In genomic region chr11:69436041-69436982, GRCh38 we compare ENCODE assay signal across 24 cellular contexts. TPM values are rescaled to one million over a fixed set of nuclear protein-coding genes. Genes with fewer than 3 reads are reported as not detected.
DNase-seq lines count a peak whose midpoint lies in the region; ATAC-seq, FAIRE-seq and TF ChIP-seq lines count a peak whose summit lies in the region.
"Had no signal": no experiment of that assay in that cellular context is flagged by ENCODE, and none has a peak within 500 bp of the region (broad histone marks: within the 10 kb centered on the region; RNA-seq: fewer than 3 reads in every experiment).

No MANE protein-coding gene starts in this region.

- TF ChIP-seq RAD21 in IMR-90 (IDR thresholded peaks at IDR 0.05; ENCODE audit: low read length): no peak
- no peak for TF ChIP-seq RAD21 in HepG2 (CRISPR knock-in tag; IDR thresholded peaks at IDR 0.05)

- H3K9ac ChIP-seq in IMR-90 (ENCODE audit: low read depth, low read length): no peak overlapping the region
- H3K9ac ChIP-seq in HepG2 (ENCODE audit: insufficient read depth, low read depth, low read length): no peak overlapping the region
- H3K9ac ChIP-seq: KMS-11 had no signal

- H3K4me1 ChIP-seq in IMR-90 (ENCODE audit: control insufficient read depth, insufficient read depth, low read length) (peaks cover 3% of the 10 kb centered on the region), HepG2 (ENCODE audit: insufficient read depth, low read length) (peaks cover 81% of the 10 kb centered on the region)
- H3K4me1 ChIP-seq: uterus had no signal

- H3K79me1 ChIP-seq in IMR-90 (ENCODE audit: low read depth in 1 of 2, low read length in 2 of 2): no peaks in the 10 kb centered on the region

- H4K5ac ChIP-seq in IMR-90 (ENCODE audit: low read depth, low read length): no peak overlapping the region

- H3K4me2 ChIP-seq in IMR-90 (ENCODE audit: low read depth, low read length) (no peak overlapping the region), HepG2 (ENCODE audit: low read depth, low read length) (peak overlapping the region; percentile 57)
- H3K4me2 ChIP-seq: KMS-11 had no signal

- peaks cover 5% of the 10 kb centered on the region for H3K9me1 ChIP-seq in IMR-90 (ENCODE audit: insufficient read depth, low read length)

- H2AFZ ChIP-seq in IMR-90 (replicated peaks; ENCODE audit: low read length, poor library complexity) (peak overlapping the region; percentile 77), HepG2 (ENCODE audit: low read length) (no peak overlapping the region)

- BruUV-seq in IMR-90 (replicated peaks; lab: Mats Ljungman, UMichigan): no TSS peak
- BruUV-seq in HepG2 (replicated peaks; lab: Mats Ljungman, UMichigan): no TSS peak

- DNase-seq in IMR-90 (no peak), SKM-1 (lab: John Stamatoyannopoulos, UW; ENCODE audit: unreplicated experiment) (peak; percentile 39), HepG2 (ENCODE audit: low spot score) (no peak), type B pancreatic cell (ENCODE audit: extremely low spot score, unreplicated experiment) (no peak), natural killer cell (no peak), iPS-NIHi7 (ENCODE audit: extremely low spot score) (no peak)
- no peak for DNase-seq in effector CD8-positive, alpha-beta T cell (lab: John Stamatoyannopoulos, UW)
- DNase-seq: activated CD4-positive, alpha-beta T cell treated with anti-CD3 and anti-CD28 coated beads, Interleukin-2, amount 10 ng/mL, durations not matched to agents 7 days and 5 days; activated T-cell treated with anti-CD3 and anti-CD28 coated beads, Interleukin-2, amount 50 U/mL, for 1 hour; C1 segment of cervical spinal cord; DMS79; foreskin melanocyte; midbrain; NCI-H1694; NCI-H510A treated with DMSO at 0.1 percent for 48 hours; occipital lobe; stimulated activated naive CD4-positive, alpha-beta T cell; uterus had no signal

- no peak overlapping the region for H3K56ac ChIP-seq in IMR-90 (ENCODE audit: extremely low read depth, insufficient read depth, low read length)

- ATAC-seq in IMR-90 (ENCODE audit: low read depth): no peak
- no peak for ATAC-seq in HepG2
- ATAC-seq in HG03025 (IDR thresholded peaks at IDR 0.05; ENCODE audit: low FRiP score, unreplicated experiment): no peak
- ATAC-seq in natural killer cell: no peak
- ATAC-seq: activated naive CD4-positive, alpha-beta T cell treated with anti-CD3 and anti-CD28 coated beads, Interleukin-2, amount 50 U/mL, for 72 hours had no signal

- FAIRE-seq in HepG2 (lab: Jason Lieb, UNC): no peak

- H3K18ac ChIP-seq in IMR-90 (ENCODE audit: low read depth, low read length): no peak overlapping the region

- H4K20me1 ChIP-seq in IMR-90 (ENCODE audit: insufficient read depth, low read length) (no peaks in the 10 kb centered on the region), HepG2 (ENCODE audit: insufficient read depth, low read length) (no peaks in the 10 kb centered on the region)

- TF ChIP-seq POLR2A in IMR-90 (IDR thresholded peaks at IDR 0.05; ENCODE audit: low read depth, low read length) (no peak), HepG2 (IDR thresholded peaks at IDR 0.05; ENCODE audit: insufficient read depth in 1 of 2, low read depth in 2 of 2, low read length in 2 of 2) (no peak)

- H2BK15ac ChIP-seq in IMR-90 (ENCODE audit: low read depth, low read length): no peak overlapping the region

- H3K27ac Mint-ChIP-seq in type B pancreatic cell: peak overlapping the region; percentile 92
- no peak overlapping the region for H3K27ac Mint-ChIP-seq in natural killer cell
- H3K27ac Mint-ChIP-seq: activated CD4-positive, alpha-beta T cell treated with anti-CD3 and anti-CD28 coated beads, Interleukin-2, amount 10 ng/mL, durations not matched to agents 7 days and 5 days; activated naive CD4-positive, alpha-beta T cell treated with anti-CD3 and anti-CD28 coated beads, Interleukin-2, amount 50 U/mL, for 72 hours had no signal

- H3K4me1 Mint-ChIP-seq in type B pancreatic cell (ENCODE audit: unreplicated experiment) (peaks cover 42% of the 10 kb centered on the region), natural killer cell (no peaks in the 10 kb centered on the region)
- H3K4me1 Mint-ChIP-seq: activated CD4-positive, alpha-beta T cell treated with anti-CD3 and anti-CD28 coated beads, Interleukin-2, amount 10 ng/mL, durations not matched to agents 7 days and 5 days had no signal

- intact Hi-C loops in IMR-90 (cut with micrococcal nuclease): no loop called here
- intact Hi-C loops in HepG2 (cut with micrococcal nuclease; ENCODE audit: unreplicated experiment): no loop called here
- intact Hi-C loops in natural killer cell (cut with micrococcal nuclease): no loop called here

- peak overlapping the region; percentile 47; the same call in 1 of the 2 replicates for H3K4ac ChIP-seq in IMR-90 (ENCODE audit: low read depth, low read length)

- H3K4me3 ChIP-seq in IMR-90 (ENCODE audit: insufficient read depth, low read depth, low read length) (no peak overlapping the region), HepG2 (replicated peaks in 1 of 3; ENCODE audit: insufficient read depth in 1 of 3, low read depth in 2 of 3, low read length in 3 of 3) (peak overlapping the region in 1 of 3 experiments; percentile 36; a peak in 2 of 6 replicates)
- H3K4me3 ChIP-seq: uterus had no signal

- no peaks in the 10 kb centered on the region for H3K79me2 ChIP-seq in HepG2 (ENCODE audit: insufficient read depth, low read length)

- H3K36me3 Mint-ChIP-seq in type B pancreatic cell (no peaks in the 10 kb centered on the region), natural killer cell (no peaks in the 10 kb centered on the region)
- H3K36me3 Mint-ChIP-seq: activated naive CD4-positive, alpha-beta T cell treated with anti-CD3 and anti-CD28 coated beads, Interleukin-2, amount 50 U/mL, for 72 hours had no signal

- dilution Hi-C loops in IMR-90 (cut with HindIII; ENCODE audit: low sequenced_read_pairs, unreplicated experiment): no loop called here

- TF ChIP-seq EP300 in HepG2 (IDR thresholded peaks at IDR 0.05; ENCODE audit: low read depth in 2 of 2, low read length in 2 of 2): no peak
- no peak for TF ChIP-seq EP300 in HepG2 (CRISPR knock-in tag; IDR thresholded peaks at IDR 0.05; ENCODE audit: borderline replicate concordance)

- CTCF ChIA-PET in IMR-90 (lab: Yijun Ruan, JAX) (interaction anchor here (0.6 kb wide), 1 partner anchor 305 kb away, joined by 3 read pairs; no protein-coding TSS in a partner anchor), HepG2 (lab: Yijun Ruan, JAX; ENCODE audit: low intra/inter-chr PET ratio, low total read pairs) (no interaction called here)

- POLR2A ChIA-PET in IMR-90 (lab: Charles Lee; ENCODE audit: unreplicated experiment) (no interaction called here), HepG2 (lab: Yijun Ruan, JAX) (interaction anchor here (0.8 to 1.2 kb wide), 3 partner anchors 19 to 205 kb away, joined by 3 read pairs; partner anchors contain the start of gene CCND1)

- H3K27me3 Mint-ChIP-seq in type B pancreatic cell: peaks cover 4% of the 10 kb centered on the region
- peaks cover 10 to 11% of the 10 kb centered on the region in 2 donors for H3K27me3 Mint-ChIP-seq in natural killer cell (ENCODE audit: low read depth in 2 of 2)

- no peak overlapping the region for H2BK20ac ChIP-seq in IMR-90 (ENCODE audit: low read depth, low read length)

- H4K8ac ChIP-seq in IMR-90 (ENCODE audit: low read depth in 2 of 2, low read length in 2 of 2): no peak overlapping the region

- H3K27me3 ChIP-seq in IMR-90 (ENCODE audit: control insufficient read depth, insufficient read depth, low read length) (no peaks in the 10 kb centered on the region), HepG2 (ENCODE audit: control insufficient read depth in 1 of 2, insufficient read depth in 2 of 2, low read length in 2 of 2) (no peaks in the 10 kb centered on the region)
- H3K27me3 ChIP-seq: uterus had no signal

- no peaks in the 10 kb centered on the region for H3K36me3 ChIP-seq in IMR-90 (ENCODE audit: control insufficient read depth, insufficient read depth, low read length)
- H3K36me3 ChIP-seq in HepG2 (replicated peaks in 1 of 2; ENCODE audit: control insufficient read depth in 1 of 2, insufficient read depth in 2 of 2, low read length in 2 of 2): no peaks in the 10 kb centered on the region
- H3K36me3 ChIP-seq: uterus had no signal

- TF ChIP-seq CTCF in IMR-90 (conservative IDR thresholded peaks at IDR 0.05; ENCODE audit: low read depth, low read length) (no peak), HepG2 (CRISPR knock-in tag; IDR thresholded peaks at IDR 0.05) (no peak), type B pancreatic cell (conservative IDR thresholded peaks at IDR 0.05) (no peak), natural killer cell (IDR thresholded peaks at IDR 0.05) (no peak)

- no peak overlapping the region for H2AK9ac ChIP-seq in IMR-90 (replicated peaks; ENCODE audit: low read depth, low read length, poor library complexity)

- H3K27ac ChIP-seq in IMR-90 (ENCODE audit: insufficient read depth, low read length) (no peak overlapping the region), HepG2 (ENCODE audit: extremely low read length, insufficient read depth, low read length) (no peak overlapping the region)
- H3K27ac ChIP-seq: KMS-11, uterus had no signal

- peak overlapping the region; percentile 66; the same call in 1 of the 2 replicates for H2AK5ac ChIP-seq in IMR-90 (ENCODE audit: low read depth, low read length)

- H3K4me3 Mint-ChIP-seq in type B pancreatic cell (no peak overlapping the region), natural killer cell (no peak overlapping the region)
- H3K4me3 Mint-ChIP-seq: activated CD4-positive, alpha-beta T cell treated with anti-CD3 and anti-CD28 coated beads, Interleukin-2, amount 10 ng/mL, durations not matched to agents 7 days and 5 days had no signal

- H3K9me3 Mint-ChIP-seq in type B pancreatic cell (no peaks in the 10 kb centered on the region), natural killer cell (no peaks in the 10 kb centered on the region)
- H3K9me3 Mint-ChIP-seq: activated CD4-positive, alpha-beta T cell treated with anti-CD3 and anti-CD28 coated beads, Interleukin-2, amount 10 ng/mL, durations not matched to agents 7 days and 5 days; activated naive CD4-positive, alpha-beta T cell treated with anti-CD3 and anti-CD28 coated beads, Interleukin-2, amount 50 U/mL, for 72 hours had no signal

- in situ Hi-C loops in IMR-90 (cut with MboI; ENCODE audit: low sequenced_read_pairs) (no loop called here), HepG2 (cut with HindIII; ENCODE audit: extremely low pct_ligation_motif_present, low pct_unique_long_range_greater_than_20kb) (loop anchor here (25.0 kb wide), 1 partner anchor 201 kb away; the partner anchor contains the start of gene CCND1)

- H3K23ac ChIP-seq in IMR-90 (ENCODE audit: low read depth, low read length): no peak overlapping the region

- H2BK120ac ChIP-seq in IMR-90 (ENCODE audit: low read depth, low read length): no peak overlapping the region

- H2BK5ac ChIP-seq in IMR-90 (ENCODE audit: low read depth, low read length, poor library complexity, severe bottlenecking): no peak overlapping the region

- no peaks in the 10 kb centered on the region for H3K9me3 ChIP-seq in IMR-90 (ENCODE audit: control insufficient read depth, insufficient read depth, low read length)
- no peaks in the 10 kb centered on the region for H3K9me3 ChIP-seq in HepG2 (ENCODE audit: low read length)
- H3K9me3 ChIP-seq: uterus had no signal

- no peak overlapping the region for H3K14ac ChIP-seq in IMR-90 (replicated peaks; ENCODE audit: low read depth, low read length)

- WGBS in IMR-90 (ENCODE audit: extremely low coverage in 2 of 2, insufficient read length in 1 of 2), 2 experiments: 96% methylated on average over 13 of the region's 22 CpGs; no CpG with 5 or more reads in 1 of the 2 experiments
- 87% methylated on average over 13 of the region's 22 CpGs for whole genome bisulfite sequencing in HepG2 (ENCODE audit: low lambda C conversion rate)

- H4K91ac ChIP-seq in IMR-90 (ENCODE audit: insufficient read depth, low read depth, low read length): no peak overlapping the region

RNA-seq across cellular contexts. Expression of gene LINC01488, which starts 45.2 kb away (rescaled TPM):
- not detected in 2 replicates for total RNA-seq in IMR-90 (2012; rRNA removed)
- not detected in 2 replicates for polyA plus RNA-seq in IMR-90 (2012; rRNA removed)
- polyA plus RNA-seq in IMR-90 (2012; cell fraction: cytosol; rRNA removed): not detected in 2 replicates
- polyA plus RNA-seq in IMR-90 (2012; cell fraction: nucleus; rRNA removed; ENCODE audit: low replicate concordance): not detected in 2 replicates
- 0.14 and 0.58 TPM in 2 replicates for total RNA-seq in HepG2 (2016; rRNA removed; fragmentation: Illumina TruSeq; extraction: Trizol)
- 0.10 and 0.18 TPM in 2 replicates for total RNA-seq in HepG2 (2016; cell fraction: cytosol; rRNA removed; fragmentation: Illumina TruSeq; extraction: Trizol; ENCODE audit: low read depth)
- 0.09 and 0.74 TPM in 2 replicates for total RNA-seq in HepG2 (2016; cell fraction: insoluble cytoplasmic fraction; rRNA removed; fragmentation: Illumina TruSeq; extraction: Trizol)
- total RNA-seq in HepG2 (2016; cell fraction: membrane; rRNA removed; fragmentation: Illumina TruSeq; extraction: Trizol): 0.17 and 0.31 TPM in 2 replicates
- total RNA-seq in HepG2 (2016; cell fraction: nucleus; rRNA removed; fragmentation: Illumina TruSeq; extraction: Trizol): 0.47 and 1.4 TPM in 2 replicates
- polyA plus RNA-seq in HepG2 (2011; rRNA removed): 0.13 and 0.26 TPM in 2 replicates
- polyA plus RNA-seq in HepG2 (2011; cell fraction: cytosol; rRNA removed): 0.11 TPM in 1 of 2 replicates, not detected in the other
- polyA plus RNA-seq in HepG2 (2011; cell fraction: nucleus; rRNA removed): 0.31 and 1.3 TPM in 2 replicates
- 0.04 TPM in 1 of 2 replicates, not detected in the other for polyA plus RNA-seq in HepG2 (2012)
- 0.09 and 0.12 TPM in 2 replicates for polyA plus RNA-seq in HepG2 (2016; cell fraction: cytosol; fragmentation: Illumina TruSeq; extraction: Trizol; ENCODE audit: low read depth)
- polyA plus RNA-seq in HepG2 (2016; cell fraction: insoluble cytoplasmic fraction; fragmentation: Illumina TruSeq; extraction: Trizol; ENCODE audit: low read depth): 0.21 and 0.39 TPM in 2 replicates
- 0.22 TPM in 2 replicates for polyA plus RNA-seq in HepG2 (2016; cell fraction: membrane; fragmentation: Illumina TruSeq; extraction: Trizol; ENCODE audit: low read depth)
- 1.7 and 3.1 TPM in 2 replicates for polyA plus RNA-seq in HepG2 (2016; cell fraction: nucleus; fragmentation: Illumina TruSeq; extraction: Trizol; ENCODE audit: insufficient read depth, low read depth)
- polyA minus RNA-seq in HepG2 (2011; rRNA and poly(A)+ RNA removed; ENCODE audit: low replicate concordance): 0.16 TPM in 1 of 2 replicates, not detected in the other
- not detected in 2 replicates for polyA minus RNA-seq in HepG2 (2011; cell fraction: cytosol; rRNA and poly(A)+ RNA removed)
- polyA minus RNA-seq in HepG2 (2011; cell fraction: nucleus; rRNA and poly(A)+ RNA removed): 0.12 and 0.39 TPM in 2 replicates
- total RNA-seq in type B pancreatic cell (ENCODE audit: low replicate concordance): not detected in 2 replicates
- total RNA-seq in natural killer cell: not detected
- total RNA-seq: activated CD4-positive, alpha-beta T cell treated with anti-CD3 and anti-CD28 coated beads, Interleukin-2, amount 10 ng/mL, durations not matched to agents 7 days and 5 days; activated naive CD4-positive, alpha-beta T cell treated with anti-CD3 and anti-CD28 coated beads, Interleukin-2, amount 50 U/mL, for 72 hours; H7; occipital lobe; skeletal muscle tissue; T-helper 2 cell treated with Interferon-gamma antibody and Interleukin-4, amounts not matched to agents 100 ng/mL and 5 ng/mL, for 36 hours; uterus had no signal
